In the genomic region with DNA sequence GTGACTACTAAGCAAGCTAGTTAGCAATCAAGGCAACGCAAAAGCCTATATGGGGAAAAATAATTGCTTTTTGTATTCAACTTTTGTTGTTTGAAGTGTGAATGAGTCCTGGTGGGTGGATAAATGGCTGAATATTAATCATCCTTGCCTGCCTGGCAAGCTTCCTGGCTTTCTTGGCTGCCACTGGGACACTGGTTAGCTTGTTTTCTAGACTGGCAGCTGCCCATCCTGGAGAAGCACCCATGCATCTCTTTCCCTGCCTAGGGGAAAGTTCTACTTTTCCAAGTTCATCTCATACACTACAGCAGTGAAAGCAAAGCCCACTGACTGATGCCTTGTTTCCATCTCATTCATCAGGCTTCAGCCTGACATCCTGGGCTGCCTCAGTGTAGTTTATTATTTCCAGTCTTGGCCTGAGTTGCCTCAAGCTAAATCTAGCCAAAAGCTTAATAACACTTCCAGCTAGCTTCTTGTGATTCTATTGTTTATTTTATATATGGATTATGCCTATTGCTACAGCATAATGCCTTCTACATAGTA, we compare ENCODE assay signal across 22 cellular contexts.
DNase-seq lines count a peak whose midpoint lies in the region; ATAC-seq and TF ChIP-seq lines count a peak whose summit lies in the region.
"Had no signal": no experiment of that assay in that cellular context is flagged by ENCODE, and none has a peak within 500 bp of the region (broad histone marks: within the 10 kb centered on the region; RNA-seq: fewer than 3 reads in every experiment).

No MANE protein-coding gene starts in this region.

- H3K27me3 ChIP-seq in A673 (replicated peaks; ENCODE audit: insufficient read depth, low read depth, low read length, poor library complexity), result no peaks in the 10 kb centered on the region
- H3K27me3 ChIP-seq in Caco-2 (replicated peaks; ENCODE audit: control insufficient read depth, insufficient read depth, low read length), result no peaks in the 10 kb centered on the region
- H3K27me3 ChIP-seq: esophagus squamous epithelium, SJCRH30, vagina had no signal

- H3K9me3 Mint-ChIP-seq in Caco-2 (ENCODE audit: unreplicated experiment), result no peaks in the 10 kb centered on the region
- H3K9me3 Mint-ChIP-seq: activated naive CD4-positive, alpha-beta T cell treated with anti-CD3 and anti-CD28 coated beads, Interleukin-2, amount 50 U/mL, for 24 hours had no signal

- H3K36me3 Mint-ChIP-seq in Caco-2 (ENCODE audit: insufficient read depth, unreplicated experiment), result no peaks in the 10 kb centered on the region
- H3K36me3 Mint-ChIP-seq: activated naive CD4-positive, alpha-beta T cell treated with anti-CD3 and anti-CD28 coated beads, Interleukin-2, amount 50 U/mL, for 24 hours; mesothelial cell of epicardium had no signal

- H3K36me3 ChIP-seq in A673 (ENCODE audit: insufficient read depth, low read length, poor library complexity, severe bottlenecking), result no peaks in the 10 kb centered on the region
- H3K36me3 ChIP-seq in Caco-2 (ENCODE audit: control insufficient read depth, insufficient read depth, low read length), result no peaks in the 10 kb centered on the region
- H3K36me3 ChIP-seq: esophagus squamous epithelium, SJCRH30, vagina had no signal

- POLR2A ChIA-PET in A673 (lab: Charles Lee; ENCODE audit: low non-redundant PET) (no interaction called here), Caco-2 (lab: Charles Lee) (no interaction called here), HEK293T (lab: Yijun Ruan, JAX) (no interaction called here)

- H3K4me1 ChIP-seq in A673 (ENCODE audit: insufficient read depth, low read length, poor library complexity, severe bottlenecking), result peaks cover 10% of the 10 kb centered on the region
- peaks cover 5% of the 10 kb centered on the region for H3K4me1 ChIP-seq in Caco-2
- H3K4me1 ChIP-seq: esophagus squamous epithelium, parathyroid adenoma, SJCRH30, vagina had no signal

- H3K27me3 Mint-ChIP-seq in Caco-2 (ENCODE audit: insufficient read depth, unreplicated experiment), result no peaks in the 10 kb centered on the region
- H3K27me3 Mint-ChIP-seq: activated CD4-positive, alpha-beta T cell treated with anti-CD3 and anti-CD28 coated beads for 36 hours; activated naive CD4-positive, alpha-beta T cell treated with anti-CD3 and anti-CD28 coated beads, Interleukin-2, amount 50 U/mL, for 24 hours had no signal

- DNase-seq in A673 (ENCODE audit: low spot score) (peak; percentile 31), NCI-H1105 (lab: John Stamatoyannopoulos, UW) (peak; percentile 68), cerebellar cortex (ENCODE audit: low spot score) (peak; percentile 8), inferior parietal cortex (ENCODE audit: extremely low spot score) (peak; percentile 50), Caco-2 (no peak), HEK293T (ENCODE audit: extremely low spot score) (no peak)
- no peak for DNase-seq in activated CD8-positive, alpha-beta memory T cell treated with anti-CD3 and anti-CD28 coated beads, Interleukin-2, amount 50 U/mL, for 48 hours
- DNase-seq: activated CD4-positive, alpha-beta T cell treated with anti-CD3 and anti-CD28 coated beads for 36 hours; DMS 273 treated with DMSO at 0.1 percent for 48 hours; effector memory CD4-positive, alpha-beta T cell; esophagus squamous epithelium; H7; natural killer cell; NCI-H146; NCI-H82; SJCRH30; T-helper 1 cell had no signal

- H3K27ac ChIP-seq in A673 (ENCODE audit: low read depth, low read length, poor library complexity, severe bottlenecking), result no peak overlapping the region
- H3K27ac ChIP-seq: esophagus squamous epithelium, parathyroid adenoma, SJCRH30, vagina had no signal

- no peak overlapping the region for H3K4me3 ChIP-seq in A673 (ENCODE audit: low read depth, low read length, poor library complexity, severe bottlenecking)
- no peak overlapping the region for H3K4me3 ChIP-seq in Caco-2 (ENCODE audit: low read depth, low read length)
- H3K4me3 ChIP-seq: esophagus squamous epithelium, SJCRH30, vagina had no signal

- CTCF ChIA-PET in A673 (lab: Charles Lee), result no interaction called here
- CTCF ChIA-PET in Caco-2 (lab: Charles Lee), result no interaction called here
- CTCF ChIA-PET in HEK293T (lab: Yijun Ruan, JAX), result no interaction called here

- H3K4me3 Mint-ChIP-seq in Caco-2 (ENCODE audit: unreplicated experiment), result no peak overlapping the region
- H3K4me3 Mint-ChIP-seq: activated CD4-positive, alpha-beta T cell treated with anti-CD3 and anti-CD28 coated beads for 36 hours; activated naive CD4-positive, alpha-beta T cell treated with anti-CD3 and anti-CD28 coated beads, Interleukin-2, amount 50 U/mL, for 24 hours; mesothelial cell of epicardium; natural killer cell had no signal

- no peak for ATAC-seq in GM21619 (IDR thresholded peaks at IDR 0.05; ENCODE audit: unreplicated experiment)
- ATAC-seq: activated CD4-positive, alpha-beta T cell treated with anti-CD3 and anti-CD28 coated beads for 36 hours; natural killer cell had no signal

- H3K4me1 Mint-ChIP-seq in Caco-2 (ENCODE audit: low read depth, unreplicated experiment), result peaks cover 14% of the 10 kb centered on the region
- H3K4me1 Mint-ChIP-seq: activated CD4-positive, alpha-beta T cell treated with anti-CD3 and anti-CD28 coated beads for 36 hours; activated naive CD4-positive, alpha-beta T cell treated with anti-CD3 and anti-CD28 coated beads, Interleukin-2, amount 50 U/mL, for 24 hours; natural killer cell had no signal

- intact Hi-C loops in A673 (cut with micrococcal nuclease; ENCODE audit: unreplicated experiment), result no loop called here
- intact Hi-C loops in Caco-2 (cut with micrococcal nuclease; ENCODE audit: unreplicated experiment), result no loop called here

- H3K27ac Mint-ChIP-seq in Caco-2 (ENCODE audit: unreplicated experiment), result no peak overlapping the region
- H3K27ac Mint-ChIP-seq: activated CD4-positive, alpha-beta T cell treated with anti-CD3 and anti-CD28 coated beads for 36 hours; activated naive CD4-positive, alpha-beta T cell treated with anti-CD3 and anti-CD28 coated beads, Interleukin-2, amount 50 U/mL, for 24 hours; mesothelial cell of epicardium; natural killer cell had no signal

- TF ChIP-seq CTCF in A673 (conservative IDR thresholded peaks at IDR 0.05; ENCODE audit: low read depth, low read length) (no peak), Caco-2 (IDR thresholded peaks at IDR 0.05; ENCODE audit: insufficient read depth in 1 of 2, low read depth in 1 of 2, low read length in 1 of 2, severe bottlenecking in 1 of 2, unreplicated experiment in 1 of 2) (no peak)

- BruUV-seq in A673 (replicated peaks; lab: Mats Ljungman, UMichigan), result no TSS peak
- no TSS peak for BruUV-seq in Caco-2 (replicated peaks; lab: Mats Ljungman, UMichigan)

- no peaks in the 10 kb centered on the region for H3K9me3 ChIP-seq in A673 (ENCODE audit: low read depth, low read length, poor library complexity, severe bottlenecking)
- 0 out of 2 replicates have a peak, but pooled peaks cover 3% of the 10 kb centered on the region for H3K9me3 ChIP-seq in Caco-2
- H3K9me3 ChIP-seq: esophagus squamous epithelium, SJCRH30, vagina had no signal

TF ChIP-seq in HEK293T, 16 proteins besides CTCF, POLR2A, EP300 and RAD21:
- TF ChIP-seq SUZ12 (IDR thresholded peaks at IDR 0.05) (no peak), ARNT (IDR thresholded peaks at IDR 0.05) (no peak), FOXM1 (IDR thresholded peaks at IDR 0.05; ENCODE audit: borderline replicate concordance) (no peak), CTBP1 (IDR thresholded peaks at IDR 0.05; ENCODE audit: borderline replicate concordance) (no peak), ELF4 (IDR thresholded peaks at IDR 0.05) (no peak), TARDBP (IDR thresholded peaks at IDR 0.05) (no peak), L3MBTL2 (conservative IDR thresholded peaks at IDR 0.05) (no peak), ZNF384 (IDR thresholded peaks at IDR 0.05) (no peak), LEF1 (IDR thresholded peaks at IDR 0.05; ENCODE audit: borderline replicate concordance) (no peak), SP1 (IDR thresholded peaks at IDR 0.05) (no peak), NFRKB (IDR thresholded peaks at IDR 0.05) (no peak), FOXK2 (IDR thresholded peaks at IDR 0.05) (no peak), BHLHE40 (IDR thresholded peaks at IDR 0.05; ENCODE audit: borderline replicate concordance) (no peak), FOXA1 (IDR thresholded peaks at IDR 0.05) (no peak), HDGF (IDR thresholded peaks at IDR 0.05; ENCODE audit: borderline replicate concordance) (no peak)
- TF ChIP-seq, protein P1, sequence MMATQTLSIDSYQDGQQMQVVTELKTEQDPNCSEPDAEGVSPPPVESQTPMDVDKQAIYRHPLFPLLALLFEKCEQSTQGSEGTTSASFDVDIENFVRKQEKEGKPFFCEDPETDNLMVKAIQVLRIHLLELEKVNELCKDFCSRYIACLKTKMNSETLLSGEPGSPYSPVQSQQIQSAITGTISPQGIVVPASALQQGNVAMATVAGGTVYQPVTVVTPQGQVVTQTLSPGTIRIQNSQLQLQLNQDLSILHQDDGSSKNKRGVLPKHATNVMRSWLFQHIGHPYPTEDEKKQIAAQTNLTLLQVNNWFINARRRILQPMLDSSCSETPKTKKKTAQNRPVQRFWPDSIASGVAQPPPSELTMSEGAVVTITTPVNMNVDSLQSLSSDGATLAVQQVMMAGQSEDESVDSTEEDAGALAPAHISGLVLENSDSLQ (IDR thresholded peaks at IDR 0.05), result no peak

Comparison
In these comparisons a context has a peak if more than half of its experiments do, and no peak if none do; other contexts are left out.
1. DNase-seq: peak in A673 (single experiment), NCI-H1105 (single experiment), cerebellar cortex (single experiment) and inferior parietal cortex (single experiment); none in Caco-2 (0 of 2), HEK293T (single experiment) and activated CD8-positive, alpha-beta memory T cell treated with anti-CD3 and anti-CD28 coated beads, Interleukin-2, amount 50 U/mL, for 48 hours (single experiment).